Comparison of ENCODE assay signal across 8 cellular contexts in genomic region chr4:70651864-70652506, GRCh38. TPM values are rescaled to one million over a fixed set of nuclear protein-coding genes. Genes with fewer than 3 reads are reported as not detected.
DNase-seq lines count a peak whose midpoint lies in the region; FAIRE-seq and TF ChIP-seq lines count a peak whose summit lies in the region.

No MANE protein-coding gene starts in this region.

- no peak overlapping the region for H3K9ac ChIP-seq in Karpas-422 (ENCODE audit: low read length)

- H3K27ac ChIP-seq in Karpas-422 (ENCODE audit: low read length) = no peak overlapping the region

- DNase-seq in AG10803 (ENCODE audit: low read depth) (peak; percentile 38), GM12891 (ENCODE audit: insufficient read length, low spot score) (no peak), Karpas-422 (peak; percentile 77), SW480 (ENCODE audit: low spot score) (peak; percentile 37), globus pallidus (ENCODE audit: low spot score) (peak; percentile 23), retina (peak; percentile 19), head of caudate nucleus (no peak)
- DNase-seq in activated CD8-positive, alpha-beta memory T cell treated with anti-CD3 and anti-CD28 coated beads, Interleukin-2, amount 50 U/mL, for 48 hours = no peak

- no peaks in the 10 kb centered on the region for H3K9me3 ChIP-seq in Karpas-422 (ENCODE audit: low read length)

- no peaks in the 10 kb centered on the region for H3K9me2 ChIP-seq in Karpas-422 (replicated peaks; ENCODE audit: insufficient read depth, low read length)

- no peak overlapping the region for H3K4me2 ChIP-seq in Karpas-422 (ENCODE audit: low read depth, low read length, poor library complexity, severe bottlenecking)

- H3K4me1 ChIP-seq in Karpas-422 (ENCODE audit: low read length) = 0 out of 2 replicates have a peak, but pooled peaks cover 3% of the 10 kb centered on the region

- intact Hi-C loops in head of caudate nucleus (cut with DNase I) = no loop called here

- H3K4me3 ChIP-seq in AG10803 (ENCODE audit: low read length) (no peak overlapping the region), Karpas-422 (ENCODE audit: low read length) (no peak overlapping the region)

- no peaks in the 10 kb centered on the region for H3K79me2 ChIP-seq in Karpas-422 (ENCODE audit: low read length)

- no peak for TF ChIP-seq POLR2A in GM12891 (IDR thresholded peaks at IDR 0.05; ENCODE audit: low read depth, low read length)

- no peaks in the 10 kb centered on the region for H4K20me1 ChIP-seq in Karpas-422 (ENCODE audit: insufficient read depth, low read depth, low read length)

- TF ChIP-seq CTCF in AG10803 (conservative IDR thresholded peaks at IDR 0.05; ENCODE audit: low read length) = peak; percentile 65

- H3K36me3 ChIP-seq in Karpas-422 (ENCODE audit: insufficient read depth, low read length) = no peaks in the 10 kb centered on the region

- H3K27me3 ChIP-seq in Karpas-422 (ENCODE audit: low read length) = no peaks in the 10 kb centered on the region

- H2AFZ ChIP-seq in Karpas-422 (ENCODE audit: low read length) = no peak overlapping the region

- FAIRE-seq in GM12891 (lab: Jason Lieb, UNC) = peak; percentile 82

TF ChIP-seq in GM12891, 5 proteins besides CTCF, POLR2A, EP300 and RAD21:
- no peak for TF ChIP-seq SPI1 (IDR thresholded peaks at IDR 0.05; ENCODE audit: low read depth, low read length)
- TF ChIP-seq POU2F2 (IDR thresholded peaks at IDR 0.05; ENCODE audit: low read depth, low read length) = no peak
- TF ChIP-seq POLR2AphosphoS5 (IDR thresholded peaks at IDR 0.05; ENCODE audit: low read depth, low read length) = no peak
- no peak for TF ChIP-seq TAF1 (IDR thresholded peaks at IDR 0.05; ENCODE audit: low read depth, low read length)
- TF ChIP-seq PAX5 (IDR thresholded peaks at IDR 0.05; ENCODE audit: insufficient read depth, low read length, severe bottlenecking) = no peak

RNA-seq across cellular contexts. Expression of gene JCHAIN, which starts 14.3 kb away (rescaled TPM):
- 110 TPM for polyA plus RNA-seq in GM12891 (2012; ENCODE audit: low read depth, missing spikeins)
- 51.0 and 77.5 TPM in 2 replicates for total RNA-seq in Karpas-422 (2014; rRNA removed; shearing (Covaris generic); ENCODE audit: low replicate concordance)

RNA-seq across cellular contexts. Expression of gene ENAM, which starts 23.4 kb away (rescaled TPM):
- polyA plus RNA-seq in GM12891 (2012; ENCODE audit: low read depth, missing spikeins) = not detected
- not detected in 2 replicates for total RNA-seq in Karpas-422 (2014; rRNA removed; shearing (Covaris generic); ENCODE audit: low replicate concordance)

RNA-seq across cellular contexts. Expression of gene UTP3, which starts 36.3 kb away (rescaled TPM):
- polyA plus RNA-seq in GM12891 (2012; ENCODE audit: low read depth, missing spikeins) = 31.5 TPM
- total RNA-seq in Karpas-422 (2014; rRNA removed; shearing (Covaris generic); ENCODE audit: low replicate concordance) = 21.2 and 32.4 TPM in 2 replicates

RNA-seq across cellular contexts. Expression of gene AMBN, which starts 59.9 kb away (rescaled TPM):
- not detected for polyA plus RNA-seq in GM12891 (2012; ENCODE audit: low read depth, missing spikeins)
- total RNA-seq in Karpas-422 (2014; rRNA removed; shearing (Covaris generic); ENCODE audit: low replicate concordance) = not detected in 2 replicates

Comparison
In these comparisons a context has a peak if more than half of its experiments do, and no peak if none do; other contexts are left out.
1. DNase-seq: peak in AG10803 (single experiment), Karpas-422 (single experiment), SW480 (single experiment), globus pallidus (single experiment) and retina (single experiment); none in GM12891 (single experiment), activated CD8-positive, alpha-beta memory T cell treated with anti-CD3 and anti-CD28 coated beads, Interleukin-2, amount 50 U/mL, for 48 hours (single experiment) and head of caudate nucleus (0 of 42).